ENCODE assay signal across 1 cellular context in the genomic region with DNA sequence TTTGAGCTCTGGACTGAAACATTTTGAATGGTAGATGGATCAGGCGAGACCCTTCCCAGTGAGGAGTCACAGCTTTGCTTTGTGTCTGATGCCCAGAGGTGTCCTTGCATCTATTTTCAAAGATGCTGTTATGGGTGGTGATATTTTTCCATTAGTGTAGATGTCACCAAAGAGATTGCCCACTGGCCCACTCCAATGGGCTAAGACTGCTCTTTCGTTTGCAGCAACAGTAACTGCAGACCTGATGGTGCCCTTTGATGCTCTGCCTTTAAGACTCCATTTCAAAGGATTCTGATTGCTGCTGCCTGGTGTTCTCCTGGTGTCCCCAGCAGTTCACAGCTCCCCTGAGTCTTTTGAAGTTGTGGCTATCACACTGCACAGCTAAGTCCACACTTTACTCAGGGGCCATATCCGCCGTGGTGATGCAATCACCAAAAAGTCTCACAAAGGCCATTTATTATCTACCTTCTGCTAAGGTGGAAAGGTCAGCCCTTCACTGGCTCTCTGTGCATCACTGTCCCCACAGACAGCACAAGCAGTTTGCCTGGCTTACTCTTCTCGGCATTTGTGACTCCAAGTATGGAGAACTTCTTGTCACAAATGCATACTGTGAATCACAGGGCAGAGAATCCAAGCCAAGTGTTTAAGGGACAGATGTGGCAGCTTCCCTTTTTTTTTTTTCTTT.
TF ChIP-seq lines count a peak whose summit lies in the region.

No MANE protein-coding gene starts in this region.

TF ChIP-seq in IMR-90, 13 proteins besides CTCF, POLR2A, EP300 and RAD21 (continued from another document):
- TF ChIP-seq, protein P1, sequence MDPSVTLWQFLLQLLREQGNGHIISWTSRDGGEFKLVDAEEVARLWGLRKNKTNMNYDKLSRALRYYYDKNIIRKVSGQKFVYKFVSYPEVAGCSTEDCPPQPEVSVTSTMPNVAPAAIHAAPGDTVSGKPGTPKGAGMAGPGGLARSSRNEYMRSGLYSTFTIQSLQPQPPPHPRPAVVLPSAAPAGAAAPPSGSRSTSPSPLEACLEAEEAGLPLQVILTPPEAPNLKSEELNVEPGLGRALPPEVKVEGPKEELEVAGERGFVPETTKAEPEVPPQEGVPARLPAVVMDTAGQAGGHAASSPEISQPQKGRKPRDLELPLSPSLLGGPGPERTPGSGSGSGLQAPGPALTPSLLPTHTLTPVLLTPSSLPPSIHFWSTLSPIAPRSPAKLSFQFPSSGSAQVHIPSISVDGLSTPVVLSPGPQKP (IDR thresholded peaks at IDR 0.05; ENCODE audit: borderline replicate concordance, low read depth, low read length): no peak
- TF ChIP-seq, protein P2, sequence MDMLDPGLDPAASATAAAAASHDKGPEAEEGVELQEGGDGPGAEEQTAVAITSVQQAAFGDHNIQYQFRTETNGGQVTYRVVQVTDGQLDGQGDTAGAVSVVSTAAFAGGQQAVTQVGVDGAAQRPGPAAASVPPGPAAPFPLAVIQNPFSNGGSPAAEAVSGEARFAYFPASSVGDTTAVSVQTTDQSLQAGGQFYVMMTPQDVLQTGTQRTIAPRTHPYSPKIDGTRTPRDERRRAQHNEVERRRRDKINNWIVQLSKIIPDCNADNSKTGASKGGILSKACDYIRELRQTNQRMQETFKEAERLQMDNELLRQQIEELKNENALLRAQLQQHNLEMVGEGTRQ (IDR thresholded peaks at IDR 0.05; ENCODE audit: low read depth, low read length): no peak
TF ChIP-seq in IMR-90: peak in this region for 1.
